ENCODE assay signal across 11 cellular contexts in genomic region chr5:5572010-5572982, GRCh38.
DNase-seq lines count a peak whose midpoint lies in the region; ATAC-seq and TF ChIP-seq lines count a peak whose summit lies in the region.
"Had no signal": no experiment of that assay in that cellular context is flagged by ENCODE, and none has a peak within 500 bp of the region (broad histone marks: within the 10 kb centered on the region; RNA-seq: fewer than 3 reads in every experiment).

No MANE protein-coding gene starts in this region.

- H3K79me2 ChIP-seq in mesendoderm (ENCODE audit: control insufficient read depth, insufficient read depth, low read length), result no peaks in the 10 kb centered on the region

- no peak overlapping the region for H4K5ac ChIP-seq in mesendoderm (ENCODE audit: low read length)

- H3K9me3 ChIP-seq in body of pancreas, result no peaks in the 10 kb centered on the region
- H3K9me3 ChIP-seq in stomach, result no peaks in the 10 kb centered on the region
- H3K9me3 ChIP-seq in upper lobe of right lung, result no peaks in the 10 kb centered on the region

- H3K18ac ChIP-seq in mesendoderm (ENCODE audit: low read length), result no peak overlapping the region

- H3K4me2 ChIP-seq in mesendoderm (ENCODE audit: low read length), result no peak overlapping the region

- no peak overlapping the region for H3K4ac ChIP-seq in mesendoderm (ENCODE audit: low read depth, low read length)

- H3K27ac ChIP-seq in body of pancreas (no peak overlapping the region), mesendoderm (ENCODE audit: low read depth, low read length) (no peak overlapping the region), stomach (peak overlapping the region in 4 of 5 donors; percentile 6 to 89 (median 66)), upper lobe of right lung (no peak overlapping the region)

- H3K9ac ChIP-seq in mesendoderm (ENCODE audit: low read length), result no peak overlapping the region

- no peak overlapping the region for H2BK5ac ChIP-seq in mesendoderm (ENCODE audit: low read length)

- peak; percentile 7 for TF ChIP-seq EP300 in stomach (IDR thresholded peaks at IDR 0.05)

- H3K4me1 ChIP-seq in body of pancreas (no peaks in the 10 kb centered on the region), mesendoderm (ENCODE audit: control insufficient read depth, low read depth, low read length) (no peaks in the 10 kb centered on the region), stomach (peaks cover 0 to 7% (median 0%) of the 10 kb centered on the region in 4 donors), upper lobe of right lung (no peaks in the 10 kb centered on the region)

- H3K79me1 ChIP-seq in mesendoderm (ENCODE audit: low read length), result no peaks in the 10 kb centered on the region

- H3K36me3 ChIP-seq in body of pancreas (replicated peaks in 1 of 2; ENCODE audit: insufficient read depth in 1 of 2, low read depth in 2 of 2) (no peaks in the 10 kb centered on the region), mesendoderm (ENCODE audit: control insufficient read depth, insufficient read depth, low read length) (no peaks in the 10 kb centered on the region), stomach (no peaks in the 10 kb centered on the region), upper lobe of right lung (no peaks in the 10 kb centered on the region)

- TF ChIP-seq CTCF in body of pancreas (IDR thresholded peaks at IDR 0.05), result no peak
- no peak for TF ChIP-seq CTCF in stomach (IDR thresholded peaks at IDR 0.05)
- no peak for TF ChIP-seq CTCF in upper lobe of right lung (IDR thresholded peaks at IDR 0.05)

- no peak overlapping the region for H3K23ac ChIP-seq in mesendoderm (ENCODE audit: low read length)

- H3K27me3 ChIP-seq in body of pancreas (no peaks in the 10 kb centered on the region), mesendoderm (ENCODE audit: insufficient read depth, low read length, poor library complexity) (no peaks in the 10 kb centered on the region), stomach (peaks cover 0 to 3% (median 0%) of the 10 kb centered on the region in 3 donors), upper lobe of right lung (no peaks in the 10 kb centered on the region)

- ATAC-seq in body of pancreas (peak; percentile 30), HG03565 (IDR thresholded peaks at IDR 0.05; ENCODE audit: unreplicated experiment) (no peak), upper lobe of right lung (no peak)

- intact Hi-C loops in body of pancreas (cut with DNase I) (no loop called here), stomach (cut with DNase I; ENCODE audit: low total_unique reads) (no loop called here), upper lobe of right lung (cut with DNase I) (no loop called here)

- no peak overlapping the region for H4K8ac ChIP-seq in mesendoderm (ENCODE audit: low read depth, low read length)

- H3K4me3 ChIP-seq in body of pancreas (no peak overlapping the region), mesendoderm (ENCODE audit: low read length) (no peak overlapping the region), stomach (peak overlapping the region in 1 of 4 donors; percentile 3), upper lobe of right lung (no peak overlapping the region)

- 52 to 55% methylated on average over 30 of the region's 30 CpGs for WGBS in body of pancreas, 2 donors
- no CpG with 5 or more reads among the region's 30 CpGs for WGBS in mesendoderm (ENCODE audit: extremely low coverage, insufficient coverage, low lambda C conversion rate)
- 52 to 66% (median 55%) methylated on average over 27 to 30 of the region's 30 CpGs for WGBS in stomach, 5 donors

- DNase-seq in ELF-1 (ENCODE audit: low read depth, low spot score) (peak; percentile 33), body of pancreas (peak in 2 of 4 donors; percentile 16 to 27), mesendoderm (no peak), stomach (no peak), HuH-7 (ENCODE audit: low spot score) (no peak), upper lobe of right lung (no peak)
- DNase-seq in stimulated activated CD4-positive, alpha-beta T cell treated with anti-CD3 and anti-CD28 coated beads, Interleukin-1b, Interleukin-23, amount 100 ng/mL, for 48 hours, result no peak
- DNase-seq: DMS79 treated with DMSO at 0.1 percent for 48 hours, NCI-H1048, NCI-H524 had no signal

- TF ChIP-seq POLR2A in body of pancreas (IDR thresholded peaks at IDR 0.05) (no peak), stomach (IDR thresholded peaks at IDR 0.05) (no peak)

- H2BK15ac ChIP-seq in mesendoderm (replicated peaks; ENCODE audit: low read depth), result no peak overlapping the region

- H3K56ac ChIP-seq in mesendoderm (ENCODE audit: low read length), result peak overlapping the region; percentile 1

- no peak overlapping the region for H2AK5ac ChIP-seq in mesendoderm (ENCODE audit: low read length)

- no peak overlapping the region for H2BK120ac ChIP-seq in mesendoderm (ENCODE audit: low read depth, low read length)

Comparison
In these comparisons a context has a peak if more than half of its experiments do, and no peak if none do; other contexts are left out.
1. H3K27ac ChIP-seq: peak in stomach (4 of 5); none in body of pancreas (0 of 4), mesendoderm (single experiment) and upper lobe of right lung (single experiment).